Comparison of ENCODE assay signal across 9 cellular contexts in genomic region chr14:38256358-38256840, GRCh38. TPM values are rescaled to one million over a fixed set of nuclear protein-coding genes. Genes with fewer than 3 reads are reported as not detected.
DNase-seq lines count a peak whose midpoint lies in the region; ATAC-seq and TF ChIP-seq lines count a peak whose summit lies in the region.
"Had no signal": no experiment of that assay in that cellular context is flagged by ENCODE, and none has a peak within 500 bp of the region (broad histone marks: within the 10 kb centered on the region; RNA-seq: fewer than 3 reads in every experiment).

No MANE protein-coding gene starts in this region.

- H3K4me3 Mint-ChIP-seq in T-cell (peak overlapping the region; percentile 64 to 72 (median 70)), glutamatergic neuron (ENCODE audit: unreplicated experiment) (peak overlapping the region; percentile 69)

- peak overlapping the region; percentile 80 for H3K18ac ChIP-seq in neuronal stem cell (ENCODE audit: low read length)

- H3K36me3 ChIP-seq in neuronal stem cell (replicated peaks in 1 of 2; ENCODE audit: control insufficient read depth in 2 of 2, insufficient read depth in 2 of 2, low read length in 2 of 2) = no peaks in the 10 kb centered on the region

- peaks cover 0 to 7% of the 10 kb centered on the region in 2 donors for H3K4me1 ChIP-seq in neuronal stem cell (ENCODE audit: control insufficient read depth in 2 of 2, insufficient read depth in 1 of 2, low read depth in 1 of 2, low read length in 2 of 2)

- H3K79me1 ChIP-seq in neuronal stem cell (ENCODE audit: low read depth, low read length) = no peaks in the 10 kb centered on the region

- H2AK5ac ChIP-seq in neuronal stem cell (ENCODE audit: low read depth, low read length) = no peak overlapping the region

- no peak overlapping the region for H2BK5ac ChIP-seq in neuronal stem cell (ENCODE audit: low read length)

- no peak overlapping the region for H3K4ac ChIP-seq in neuronal stem cell (ENCODE audit: low read length)

- no peak overlapping the region for H3K27ac ChIP-seq in neuronal stem cell (replicated peaks; ENCODE audit: low read length)

- H3K9me3 ChIP-seq in neuronal stem cell (replicated peaks in 1 of 2; ENCODE audit: control insufficient read depth in 2 of 2, insufficient read depth in 1 of 2, low read depth in 1 of 2, low read length in 2 of 2) = no peaks in the 10 kb centered on the region

- ATAC-seq in T-cell (replicated peaks in 1 of 4) (peak in 3 of 4 experiments; percentile 30 to 63 (median 32)), HG03442 (IDR thresholded peaks at IDR 0.05; ENCODE audit: unreplicated experiment) (no peak)

- POLR2A ChIA-PET in T-cell (lab: Charles Lee) = no interaction called here

- TF ChIP-seq CTCF in glutamatergic neuron (IDR thresholded peaks at IDR 0.05; ENCODE audit: partially characterized antibody, unreplicated experiment) = no peak

- no peak overlapping the region for H3K9ac ChIP-seq in neuronal stem cell (ENCODE audit: low read depth, low read length, poor library complexity)

- H4K91ac ChIP-seq in neuronal stem cell (ENCODE audit: low read depth, low read length, poor library complexity) = no peak overlapping the region

- H3K36me3 Mint-ChIP-seq in T-cell (no peaks in the 10 kb centered on the region), glutamatergic neuron (ENCODE audit: unreplicated experiment) (no peaks in the 10 kb centered on the region)

- WGBS in neuronal stem cell (ENCODE audit: extremely low coverage in 2 of 2, insufficient read length in 2 of 2, insufficient replicate concordance in 1 of 2), 2 donors = no CpG with 5 or more reads among the region's 13 CpGs

- no peak overlapping the region for H4K8ac ChIP-seq in neuronal stem cell (ENCODE audit: low read depth, low read length)

- no peak overlapping the region for H3K4me3 ChIP-seq in neuronal stem cell (ENCODE audit: low read length in 2 of 2)

- no peak overlapping the region for H3K27ac Mint-ChIP-seq in T-cell
- peak overlapping the region; percentile 30 for H3K27ac Mint-ChIP-seq in glutamatergic neuron (ENCODE audit: unreplicated experiment)

- H3K9me3 Mint-ChIP-seq in T-cell (peaks cover 1 to 4% (median 2%) of the 10 kb centered on the region in 3 donors), glutamatergic neuron (ENCODE audit: unreplicated experiment) (no peaks in the 10 kb centered on the region)

- H3K27me3 ChIP-seq in neuronal stem cell (ENCODE audit: control insufficient read depth in 3 of 3, insufficient read depth in 3 of 3, low read depth in 1 of 3, low read length in 3 of 3) = peaks cover 15 to 44% (median 29%) of the 10 kb centered on the region in 3 experiments

- no peak overlapping the region for H2BK15ac ChIP-seq in neuronal stem cell (ENCODE audit: low read length)

- no peak overlapping the region for H3K14ac ChIP-seq in neuronal stem cell (ENCODE audit: low read length)

- H2BK120ac ChIP-seq in neuronal stem cell (ENCODE audit: low read depth, low read length) = no peak overlapping the region

- H3K23ac ChIP-seq in neuronal stem cell (ENCODE audit: low read depth, low read length, poor library complexity) = no peak overlapping the region

- H2BK12ac ChIP-seq in neuronal stem cell (ENCODE audit: low read length) = no peak overlapping the region

- peak overlapping the region; percentile 98 for H3K4me2 ChIP-seq in neuronal stem cell (ENCODE audit: insufficient read depth, low read length, poor library complexity, severe bottlenecking)

- H2AFZ ChIP-seq in neuronal stem cell (ENCODE audit: low read length) = peak overlapping the region; percentile 49

- CTCF ChIA-PET in T-cell (lab: Charles Lee) = no interaction called here

- DNase-seq in CD1c-positive myeloid dendritic cell (ENCODE audit: extremely low spot score) = peak; percentile 7
- DNase-seq in T-cell = peak in 1 of 34 experiments; percentile 1
- no peak for DNase-seq in glutamatergic neuron
- no peak for DNase-seq in neuronal stem cell (ENCODE audit: low spot score)
- DNase-seq in NCI-H446 (lab: John Stamatoyannopoulos, UW) = no peak
- DNase-seq in COLO668 (lab: John Stamatoyannopoulos, UW; ENCODE audit: unreplicated experiment) = no peak
- no peak for DNase-seq in activated effector memory CD4-positive, alpha-beta T cell treated with Interleukin-2 at 50 U/mL for 16 hours
- DNase-seq: NCI-H1105 had no signal

- H3K4me1 Mint-ChIP-seq in T-cell = peaks cover 6 to 13% (median 12%) of the 10 kb centered on the region in 3 donors
- H3K4me1 Mint-ChIP-seq in glutamatergic neuron (ENCODE audit: low read depth, unreplicated experiment) = no peaks in the 10 kb centered on the region

- H3K27me3 Mint-ChIP-seq in T-cell = peaks cover 30 to 44% of the 10 kb centered on the region in 2 donors
- H3K27me3 Mint-ChIP-seq in glutamatergic neuron (ENCODE audit: unreplicated experiment) = peaks cover 3% of the 10 kb centered on the region

RNA-seq across cellular contexts. Expression of gene CLEC14A, which starts 0.5 kb away (rescaled TPM):
- not detected for total RNA-seq in T-cell
- total RNA-seq in glutamatergic neuron (ENCODE audit: unreplicated experiment) = 0.96 TPM
- polyA plus RNA-seq in neuronal stem cell (2013, experiment 1 of 2) = 0.11 TPM
- polyA plus RNA-seq in neuronal stem cell (2013, experiment 2 of 2) = 0.11 TPM

RNA-seq across cellular contexts. Expression of gene SSTR1, which starts 48.7 kb away (rescaled TPM):
- total RNA-seq in T-cell = not detected
- total RNA-seq in glutamatergic neuron (ENCODE audit: unreplicated experiment) = 8.2 TPM
- polyA plus RNA-seq in neuronal stem cell (2013, experiment 1 of 2) = 0.01 TPM
- not detected for polyA plus RNA-seq in neuronal stem cell (2013, experiment 2 of 2)
